ENCODE assay signal across 2 cellular contexts in the genomic region with DNA sequence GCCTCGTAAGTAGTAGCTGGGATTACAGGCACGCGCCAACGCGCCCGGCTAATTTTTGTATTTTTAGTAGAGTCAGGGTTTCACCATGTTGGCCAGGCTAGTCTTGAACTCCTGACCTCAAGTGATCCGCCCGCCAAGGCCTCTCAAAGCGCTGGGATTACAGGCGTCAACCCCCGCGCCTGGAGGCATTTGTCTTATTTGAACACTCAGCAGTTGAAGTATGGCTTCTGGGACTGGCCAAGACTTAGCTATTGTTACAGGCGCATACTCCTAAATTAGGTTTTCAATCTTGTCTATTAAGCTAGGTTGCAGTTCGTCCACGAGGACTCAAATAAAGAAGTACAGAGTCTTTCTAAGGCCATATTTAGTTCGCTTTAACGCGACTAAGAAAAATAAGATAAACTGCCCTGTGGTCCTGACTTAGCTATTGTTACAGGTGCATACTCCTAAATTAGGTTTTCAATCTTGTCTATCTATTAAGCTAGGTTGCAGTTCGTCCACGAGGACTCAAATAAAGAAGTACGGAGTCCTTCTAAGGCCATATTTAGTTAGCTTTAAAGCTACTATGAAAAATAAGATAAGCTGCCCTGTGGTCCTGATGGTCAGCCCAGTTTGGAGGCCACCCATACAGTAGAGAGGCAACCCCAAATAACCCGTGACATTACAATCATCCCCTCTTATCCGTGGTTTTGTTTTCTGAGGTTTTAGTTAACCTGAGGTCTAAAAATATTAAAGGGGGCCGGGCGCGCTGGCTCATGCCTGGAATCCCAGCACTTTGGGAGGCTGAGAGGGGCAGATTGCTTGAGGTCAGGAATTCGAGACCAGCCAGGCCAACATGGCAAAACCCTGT.
TF ChIP-seq lines count a peak whose summit lies in the region.

No MANE protein-coding gene starts in this region.

TF ChIP-seq in GM23338, 12 proteins besides CTCF, POLR2A, EP300 and RAD21 (continues in another document):
- TF ChIP-seq REST (IDR thresholded peaks at IDR 0.05; ENCODE audit: unreplicated experiment): no peak
- no peak for TF ChIP-seq ETS1 (IDR thresholded peaks at IDR 0.05)
- TF ChIP-seq STAT1 (IDR thresholded peaks at IDR 0.05; ENCODE audit: unreplicated experiment): no peak
- no peak for TF ChIP-seq NANOG (IDR thresholded peaks at IDR 0.05; ENCODE audit: borderline replicate concordance)
- TF ChIP-seq ZNF331 (CRISPR knock-in tag; IDR thresholded peaks at IDR 0.05; ENCODE audit: low read depth): no peak
- TF ChIP-seq, protein P1, sequence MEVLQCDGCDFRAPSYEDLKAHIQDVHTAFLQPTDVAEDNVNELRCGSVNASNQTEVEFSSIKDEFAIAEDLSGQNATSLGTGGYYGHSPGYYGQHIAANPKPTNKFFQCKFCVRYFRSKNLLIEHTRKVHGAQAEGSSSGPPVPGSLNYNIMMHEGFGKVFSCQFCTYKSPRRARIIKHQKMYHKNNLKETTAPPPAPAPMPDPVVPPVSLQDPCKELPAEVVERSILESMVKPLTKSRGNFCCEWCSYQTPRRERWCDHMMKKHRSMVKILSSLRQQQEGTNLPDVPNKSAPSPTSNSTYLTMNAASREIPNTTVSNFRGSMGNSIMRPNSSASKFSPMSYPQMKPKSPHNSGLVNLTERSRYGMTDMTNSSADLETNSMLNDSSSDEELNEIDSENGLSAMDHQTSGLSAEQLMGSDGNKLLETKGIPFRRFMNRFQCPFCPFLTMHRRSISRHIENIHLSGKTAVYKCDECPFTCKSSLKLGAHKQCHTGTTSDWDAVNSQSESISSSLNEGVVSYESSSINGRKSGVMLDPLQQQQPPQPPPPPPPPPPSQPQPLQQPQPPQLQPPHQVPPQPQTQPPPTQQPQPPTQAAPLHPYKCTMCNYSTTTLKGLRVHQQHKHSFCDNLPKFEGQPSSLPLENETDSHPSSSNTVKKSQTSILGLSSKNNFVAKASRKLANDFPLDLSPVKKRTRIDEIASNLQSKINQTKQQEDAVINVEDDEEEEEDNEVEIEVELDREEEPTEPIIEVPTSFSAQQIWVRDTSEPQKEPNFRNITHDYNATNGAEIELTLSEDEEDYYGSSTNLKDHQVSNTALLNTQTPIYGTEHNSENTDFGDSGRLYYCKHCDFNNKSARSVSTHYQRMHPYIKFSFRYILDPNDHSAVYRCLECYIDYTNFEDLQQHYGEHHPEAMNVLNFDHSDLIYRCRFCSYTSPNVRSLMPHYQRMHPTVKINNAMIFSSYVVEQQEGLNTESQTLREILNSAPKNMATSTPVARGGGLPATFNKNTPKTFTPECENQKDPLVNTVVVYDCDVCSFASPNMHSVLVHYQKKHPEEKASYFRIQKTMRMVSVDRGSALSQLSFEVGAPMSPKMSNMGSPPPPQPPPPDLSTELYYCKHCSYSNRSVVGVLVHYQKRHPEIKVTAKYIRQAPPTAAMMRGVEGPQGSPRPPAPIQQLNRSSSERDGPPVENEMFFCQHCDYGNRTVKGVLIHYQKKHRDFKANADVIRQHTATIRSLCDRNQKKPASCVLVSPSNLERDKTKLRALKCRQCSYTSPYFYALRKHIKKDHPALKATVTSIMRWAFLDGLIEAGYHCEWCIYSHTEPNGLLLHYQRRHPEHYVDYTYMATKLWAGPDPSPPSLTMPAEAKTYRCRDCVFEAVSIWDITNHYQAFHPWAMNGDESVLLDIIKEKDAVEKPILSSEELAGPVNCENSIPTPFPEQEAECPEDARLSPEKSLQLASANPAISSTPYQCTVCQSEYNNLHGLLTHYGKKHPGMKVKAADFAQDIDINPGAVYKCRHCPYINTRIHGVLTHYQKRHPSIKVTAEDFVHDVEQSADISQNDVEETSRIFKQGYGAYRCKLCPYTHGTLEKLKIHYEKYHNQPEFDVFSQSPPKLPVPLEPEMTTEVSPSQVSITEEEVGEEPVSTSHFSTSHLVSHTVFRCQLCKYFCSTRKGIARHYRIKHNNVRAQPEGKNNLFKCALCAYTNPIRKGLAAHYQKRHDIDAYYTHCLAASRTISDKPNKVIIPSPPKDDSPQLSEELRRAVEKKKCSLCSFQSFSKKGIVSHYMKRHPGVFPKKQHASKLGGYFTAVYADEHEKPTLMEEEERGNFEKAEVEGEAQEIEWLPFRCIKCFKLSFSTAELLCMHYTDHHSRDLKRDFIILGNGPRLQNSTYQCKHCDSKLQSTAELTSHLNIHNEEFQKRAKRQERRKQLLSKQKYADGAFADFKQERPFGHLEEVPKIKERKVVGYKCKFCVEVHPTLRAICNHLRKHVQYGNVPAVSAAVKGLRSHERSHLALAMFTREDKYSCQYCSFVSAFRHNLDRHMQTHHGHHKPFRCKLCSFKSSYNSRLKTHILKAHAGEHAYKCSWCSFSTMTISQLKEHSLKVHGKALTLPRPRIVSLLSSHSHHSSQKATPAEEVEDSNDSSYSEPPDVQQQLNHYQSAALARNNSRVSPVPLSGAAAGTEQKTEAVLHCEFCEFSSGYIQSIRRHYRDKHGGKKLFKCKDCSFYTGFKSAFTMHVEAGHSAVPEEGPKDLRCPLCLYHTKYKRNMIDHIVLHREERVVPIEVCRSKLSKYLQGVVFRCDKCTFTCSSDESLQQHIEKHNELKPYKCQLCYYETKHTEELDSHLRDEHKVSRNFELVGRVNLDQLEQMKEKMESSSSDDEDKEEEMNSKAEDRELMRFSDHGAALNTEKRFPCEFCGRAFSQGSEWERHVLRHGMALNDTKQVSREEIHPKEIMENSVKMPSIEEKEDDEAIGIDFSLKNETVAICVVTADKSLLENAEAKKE (CRISPR knock-in tag; IDR thresholded peaks at IDR 0.05): no peak
- no peak for TF ChIP-seq ZNF114 (CRISPR knock-in tag; IDR thresholded peaks at IDR 0.05)

TF ChIP-seq in GM12878, 131 proteins besides CTCF, POLR2A, EP300 and RAD21:
- TF ChIP-seq HCFC1 (IDR thresholded peaks at IDR 0.05; ENCODE audit: low read length) (no peak), BRCA1 (IDR thresholded peaks at IDR 0.05; ENCODE audit: low read depth, low read length) (no peak), ZZZ3 (IDR thresholded peaks at IDR 0.05; ENCODE audit: control insufficient read depth, insufficient read length, low read depth) (no peak), PAX8 (IDR thresholded peaks at IDR 0.05) (no peak), ZNF592 (IDR thresholded peaks at IDR 0.05) (no peak), ZNF687 (IDR thresholded peaks at IDR 0.05) (no peak), SMARCA5 (IDR thresholded peaks at IDR 0.05) (no peak), FOS (IDR thresholded peaks at IDR 0.05; ENCODE audit: borderline replicate concordance, extremely low read depth, insufficient read length) (no peak), IKZF2 (IDR thresholded peaks at IDR 0.05) (no peak), ESRRA (IDR thresholded peaks at IDR 0.05; ENCODE audit: low read length) (no peak)
- TF ChIP-seq, protein P2, sequence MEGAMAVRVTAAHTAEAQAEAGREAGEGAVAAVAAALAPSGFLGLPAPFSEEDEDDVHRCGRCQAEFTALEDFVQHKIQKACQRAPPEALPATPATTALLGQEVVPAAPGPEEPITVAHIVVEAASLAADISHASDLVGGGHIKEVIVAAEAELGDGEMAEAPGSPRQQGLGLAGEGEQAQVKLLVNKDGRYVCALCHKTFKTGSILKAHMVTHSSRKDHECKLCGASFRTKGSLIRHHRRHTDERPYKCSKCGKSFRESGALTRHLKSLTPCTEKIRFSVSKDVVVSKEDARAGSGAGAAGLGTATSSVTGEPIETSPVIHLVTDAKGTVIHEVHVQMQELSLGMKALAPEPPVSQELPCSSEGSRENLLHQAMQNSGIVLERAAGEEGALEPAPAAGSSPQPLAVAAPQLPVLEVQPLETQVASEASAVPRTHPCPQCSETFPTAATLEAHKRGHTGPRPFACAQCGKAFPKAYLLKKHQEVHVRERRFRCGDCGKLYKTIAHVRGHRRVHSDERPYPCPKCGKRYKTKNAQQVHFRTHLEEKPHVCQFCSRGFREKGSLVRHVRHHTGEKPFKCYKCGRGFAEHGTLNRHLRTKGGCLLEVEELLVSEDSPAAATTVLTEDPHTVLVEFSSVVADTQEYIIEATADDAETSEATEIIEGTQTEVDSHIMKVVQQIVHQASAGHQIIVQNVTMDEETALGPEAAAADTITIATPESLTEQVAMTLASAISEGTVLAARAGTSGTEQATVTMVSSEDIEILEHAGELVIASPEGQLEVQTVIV (IDR thresholded peaks at IDR 0.05; ENCODE audit: borderline replicate concordance, partially characterized antibody): no peak
